8 cellular contexts compared by ENCODE assay signal in the genomic region with DNA sequence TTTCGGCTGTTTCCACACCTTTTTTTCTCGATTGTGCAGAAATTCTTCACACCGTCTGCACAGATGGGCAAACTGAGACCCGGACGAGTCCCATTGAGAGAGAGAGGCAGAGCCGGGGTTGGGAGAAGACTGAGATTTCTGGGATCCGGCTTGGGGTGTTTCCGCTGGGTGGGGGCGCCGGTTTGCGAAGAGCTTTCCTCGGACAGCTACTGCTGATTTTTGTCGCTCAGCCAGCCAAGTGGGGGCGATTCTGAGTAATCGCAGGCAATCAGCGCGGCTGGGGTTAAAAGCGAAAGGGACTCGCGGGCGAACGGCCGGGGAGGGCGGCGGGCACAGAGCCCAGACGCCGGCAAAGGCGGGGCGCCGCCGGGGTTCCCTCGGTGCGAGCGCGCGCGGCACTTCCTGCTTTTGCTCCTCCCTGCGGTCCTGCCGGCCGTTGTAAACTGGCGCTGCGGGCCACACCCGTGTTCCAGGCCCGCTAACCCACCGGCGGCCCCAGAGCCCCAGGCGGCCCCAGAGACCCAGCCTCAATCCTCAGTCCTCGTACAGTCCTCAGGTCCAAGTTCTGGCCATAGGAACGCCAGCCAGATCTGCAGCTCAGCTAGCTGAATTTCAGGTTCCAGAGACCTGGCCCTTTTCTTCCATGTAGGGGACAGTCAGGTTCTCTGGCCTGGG. TPM values are rescaled to one million over a fixed set of nuclear protein-coding genes. Genes with fewer than 3 reads are reported as not detected.
DNase-seq lines count a peak whose midpoint lies in the region; ATAC-seq and TF ChIP-seq lines count a peak whose summit lies in the region.

No MANE protein-coding gene starts in this region.

- peak; percentile 76 for ATAC-seq in HG03139 (IDR thresholded peaks at IDR 0.05; ENCODE audit: unreplicated experiment)

- DNase-seq in AG20443 (ENCODE audit: low spot score), result peak; percentile 96
- DNase-seq in NCI-H226, result peak; percentile 80
- peak; percentile 54 to 74 for DNase-seq in activated CD4-positive, alpha-beta T cell treated with anti-CD3 and anti-CD28 coated beads for 24 hours (ENCODE audit: low read depth in 2 of 2)
- DNase-seq in chondrocyte (ENCODE audit: low spot score), result peak; percentile 97
- DNase-seq in kidney tubule cell (ENCODE audit: low spot score), result peak; percentile 93
- peak; percentile 73 to 77 for DNase-seq in stimulated activated CD4-positive, alpha-beta T cell treated with anti-CD3 and anti-CD28 coated beads, Interleukin-15, amount 100 ng/mL, for 48 hours (ENCODE audit: low read depth in 2 of 2)

- in situ Hi-C loops in GM18951 (cut with MboI; ENCODE audit: low sequenced_read_pairs, unreplicated experiment), result no loop called here

- H3K27me3 Mint-ChIP-seq in chondrocyte (ENCODE audit: low read depth), result no peaks in the 10 kb centered on the region

- peaks cover 52% of the 10 kb centered on the region for H3K4me1 Mint-ChIP-seq in chondrocyte (ENCODE audit: low read depth)

- TF ChIP-seq CTCF in chondrocyte (IDR thresholded peaks at IDR 0.05), result peak; percentile 51

- H3K9me3 Mint-ChIP-seq in chondrocyte (ENCODE audit: low read depth), result no peaks in the 10 kb centered on the region

- peak overlapping the region; percentile 90 for H3K27ac Mint-ChIP-seq in chondrocyte (ENCODE audit: unreplicated experiment)

- H3K36me3 Mint-ChIP-seq in chondrocyte (ENCODE audit: low read depth), result no peaks in the 10 kb centered on the region

- TF ChIP-seq POLR2A in GM18951 (IDR thresholded peaks at IDR 0.05; ENCODE audit: extremely low read depth, insufficient read depth, insufficient read length), result peak; percentile 82

- peak overlapping the region; percentile 78 for H3K4me3 Mint-ChIP-seq in chondrocyte (ENCODE audit: unreplicated experiment)

RNA-seq across cellular contexts. Expression of gene JUN, which starts 32.4 kb away (rescaled TPM):
- total RNA-seq in chondrocyte, result 74.9 to 98.8 TPM (median 92.3 TPM) in 3 replicates

Comparison
In these comparisons a context has a peak if more than half of its experiments do, and no peak if none do; other contexts are left out.
1. Peak in every context shown above with its lines: DNase-seq and ATAC-seq.